In the genomic region with DNA sequence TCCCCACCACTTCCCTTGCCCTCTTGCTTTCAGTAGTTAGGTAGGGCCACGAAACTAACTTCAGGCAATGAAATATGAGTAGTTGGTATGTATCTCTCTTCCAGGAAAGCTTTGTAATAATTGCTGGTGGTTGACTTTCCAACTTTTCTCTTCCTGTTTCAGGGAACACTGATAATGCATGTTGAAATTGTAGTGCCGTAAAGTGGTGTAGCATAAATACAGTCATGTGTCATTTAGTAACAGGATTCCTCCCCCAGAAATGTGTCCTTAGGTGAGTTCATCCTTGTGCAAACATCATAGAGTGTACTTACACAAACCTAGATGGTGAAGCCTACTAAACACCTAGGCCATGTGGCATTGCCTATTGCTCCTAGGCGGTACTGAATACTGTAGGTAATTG, we compare ENCODE assay signal across 18 cellular contexts.
DNase-seq lines count a peak whose midpoint lies in the region; ATAC-seq and TF ChIP-seq lines count a peak whose summit lies in the region.
"Had no signal": no experiment of that assay in that cellular context is flagged by ENCODE, and none has a peak within 500 bp of the region (broad histone marks: within the 10 kb centered on the region; RNA-seq: fewer than 3 reads in every experiment).

No MANE protein-coding gene starts in this region.

- intact Hi-C loops in body of pancreas (cut with DNase I): no loop called here

- no peaks in the 10 kb centered on the region for H3K9me3 ChIP-seq in CD8-positive, alpha-beta memory T cell (ENCODE audit: low read length)
- no peaks in the 10 kb centered on the region for H3K9me3 ChIP-seq in body of pancreas
- H3K9me3 ChIP-seq: SJCRH30 had no signal

- no peak overlapping the region for H3K27ac Mint-ChIP-seq in WTC11
- no peak overlapping the region for H3K27ac Mint-ChIP-seq in CD8-positive, alpha-beta memory T cell
- H3K27ac Mint-ChIP-seq: activated CD4-positive, alpha-beta T cell treated with anti-CD3 and anti-CD28 coated beads, Interleukin-2, amount 10 ng/mL, durations not matched to agents 24 days and 14 days; nephron progenitor cell had no signal

- POLR2A ChIA-PET in WTC11 (lab: Charles Lee): no interaction called here
- POLR2A ChIA-PET in CD8-positive, alpha-beta memory T cell (lab: Charles Lee): no interaction called here

- TF ChIP-seq CTCF in fibroblast of the aortic adventitia (IDR thresholded peaks at IDR 0.05; ENCODE audit: insufficient read depth, low read length) (no peak), WTC11 (IDR thresholded peaks at IDR 0.05) (no peak), body of pancreas (IDR thresholded peaks at IDR 0.05) (no peak)

- no peak for ATAC-seq in HG03175 (IDR thresholded peaks at IDR 0.05; ENCODE audit: unreplicated experiment)
- ATAC-seq in WTC11: no peak
- no peak for ATAC-seq in body of pancreas

- H3K27ac ChIP-seq in CD8-positive, alpha-beta memory T cell (ENCODE audit: low read depth, low read length): no peak overlapping the region
- H3K27ac ChIP-seq in body of pancreas: no peak overlapping the region
- H3K27ac ChIP-seq: cardiac muscle cell, SJCRH30 had no signal

- H3K36me3 ChIP-seq in CD8-positive, alpha-beta memory T cell (ENCODE audit: insufficient read depth, low read length): no peaks in the 10 kb centered on the region
- H3K36me3 ChIP-seq in body of pancreas (replicated peaks in 1 of 2; ENCODE audit: insufficient read depth in 1 of 2, low read depth in 2 of 2): no peaks in the 10 kb centered on the region
- H3K36me3 ChIP-seq: cardiac muscle cell, SJCRH30 had no signal

- no peaks in the 10 kb centered on the region for H3K27me3 Mint-ChIP-seq in WTC11 (ENCODE audit: low read depth)
- H3K27me3 Mint-ChIP-seq in CD8-positive, alpha-beta memory T cell: no peaks in the 10 kb centered on the region
- H3K27me3 Mint-ChIP-seq: activated CD4-positive, alpha-beta T cell treated with anti-CD3 and anti-CD28 coated beads, Interleukin-2, amount 10 ng/mL, durations not matched to agents 24 days and 14 days had no signal

- DNase-seq in AG08395 (ENCODE audit: low spot score): peak; percentile 5
- DNase-seq in ELR (ENCODE audit: low read depth): peak; percentile 10
- peak; percentile 45 for DNase-seq in NCI-H748 (lab: John Stamatoyannopoulos, UW; ENCODE audit: unreplicated experiment)
- peak; percentile 40 for DNase-seq in fibroblast of the aortic adventitia (ENCODE audit: low read depth)
- no peak for DNase-seq in WTC11 (ENCODE audit: low spot score)
- no peak for DNase-seq in CD8-positive, alpha-beta memory T cell
- DNase-seq in body of pancreas: no peak
- DNase-seq: activated CD4-positive, alpha-beta T cell treated with anti-CD3 and anti-CD28 coated beads, Interleukin-2, amount 10 ng/mL, durations not matched to agents 24 days and 14 days; activated naive CD4-positive, alpha-beta T cell treated with anti-CD3 and anti-CD28 coated beads, Interleukin-2, amount 50 U/mL, for 16 hours; activated T-cell treated with anti-CD3 and anti-CD28 coated beads for 4 hours; mammary epithelial cell; NCI-H187; nephron progenitor cell; NK-92 treated with Interleukin-12 subunit alpha and Interleukin-12 subunit beta, amount 100 ng/mL, for 24 hours; T1000 had no signal

- H3K4me1 ChIP-seq in CD8-positive, alpha-beta memory T cell (ENCODE audit: insufficient read depth, low read length): no peaks in the 10 kb centered on the region
- peaks cover 10% of the 10 kb centered on the region for H3K4me1 ChIP-seq in body of pancreas

- CTCF ChIA-PET in WTC11 (lab: Charles Lee): no interaction called here
- CTCF ChIA-PET in CD8-positive, alpha-beta memory T cell (lab: Charles Lee): no interaction called here

- TF ChIP-seq POLR2A in body of pancreas (IDR thresholded peaks at IDR 0.05): no peak

- no peaks in the 10 kb centered on the region for H3K9me3 Mint-ChIP-seq in WTC11
- peaks cover 0 to 13% (median 3%) of the 10 kb centered on the region in 5 donors for H3K9me3 Mint-ChIP-seq in CD8-positive, alpha-beta memory T cell
- H3K9me3 Mint-ChIP-seq: activated CD4-positive, alpha-beta T cell treated with anti-CD3 and anti-CD28 coated beads, Interleukin-2, amount 10 ng/mL, durations not matched to agents 24 days and 14 days; nephron progenitor cell had no signal

- no peaks in the 10 kb centered on the region for H3K36me3 Mint-ChIP-seq in WTC11
- H3K36me3 Mint-ChIP-seq in CD8-positive, alpha-beta memory T cell: no peaks in the 10 kb centered on the region

- H3K4me3 Mint-ChIP-seq in WTC11: no peak overlapping the region
- no peak overlapping the region for H3K4me3 Mint-ChIP-seq in CD8-positive, alpha-beta memory T cell
- H3K4me3 Mint-ChIP-seq: activated CD4-positive, alpha-beta T cell treated with anti-CD3 and anti-CD28 coated beads, Interleukin-2, amount 10 ng/mL, durations not matched to agents 24 days and 14 days; nephron progenitor cell had no signal

- H3K4me3 ChIP-seq in fibroblast of the aortic adventitia (ENCODE audit: low read depth, low read length) (no peak overlapping the region), body of pancreas (no peak overlapping the region)
- H3K4me3 ChIP-seq in CD8-positive, alpha-beta memory T cell (ENCODE audit: low read length): no peak overlapping the region
- H3K4me3 ChIP-seq: cardiac muscle cell, SJCRH30 had no signal

- WGBS in body of pancreas, 2 donors: 74 to 78% methylated on average over 3 of the region's 3 CpGs

- no peaks in the 10 kb centered on the region for H3K4me1 Mint-ChIP-seq in WTC11
- no peaks in the 10 kb centered on the region for H3K4me1 Mint-ChIP-seq in CD8-positive, alpha-beta memory T cell
- H3K4me1 Mint-ChIP-seq: activated CD4-positive, alpha-beta T cell treated with anti-CD3 and anti-CD28 coated beads, Interleukin-2, amount 10 ng/mL, durations not matched to agents 24 days and 14 days; nephron progenitor cell had no signal

- H3K27me3 ChIP-seq in CD8-positive, alpha-beta memory T cell (ENCODE audit: insufficient read depth, low read length, poor library complexity, severe bottlenecking): no peaks in the 10 kb centered on the region
- H3K27me3 ChIP-seq in body of pancreas: no peaks in the 10 kb centered on the region
- H3K27me3 ChIP-seq: cardiac muscle cell had no signal

TF ChIP-seq in WTC11, 78 proteins besides CTCF, POLR2A, EP300 and RAD21:
- TF ChIP-seq TEAD4 (CRISPR knock-in tag; IDR thresholded peaks at IDR 0.05) (no peak), ZNF121 (CRISPR knock-in tag; IDR thresholded peaks at IDR 0.05) (no peak), NFYB (CRISPR knock-in tag; conservative IDR thresholded peaks at IDR 0.05; ENCODE audit: low read depth) (no peak), FOXJ3 (CRISPR knock-in tag; IDR thresholded peaks at IDR 0.05; ENCODE audit: borderline replicate concordance) (no peak), MYBL2 (CRISPR knock-in tag; IDR thresholded peaks at IDR 0.05) (no peak), CREM (CRISPR knock-in tag; IDR thresholded peaks at IDR 0.05) (no peak), ZNF671 (CRISPR knock-in tag; IDR thresholded peaks at IDR 0.05) (no peak), ZNF416 (CRISPR knock-in tag; IDR thresholded peaks at IDR 0.05) (no peak)
- TF ChIP-seq, protein P1, sequence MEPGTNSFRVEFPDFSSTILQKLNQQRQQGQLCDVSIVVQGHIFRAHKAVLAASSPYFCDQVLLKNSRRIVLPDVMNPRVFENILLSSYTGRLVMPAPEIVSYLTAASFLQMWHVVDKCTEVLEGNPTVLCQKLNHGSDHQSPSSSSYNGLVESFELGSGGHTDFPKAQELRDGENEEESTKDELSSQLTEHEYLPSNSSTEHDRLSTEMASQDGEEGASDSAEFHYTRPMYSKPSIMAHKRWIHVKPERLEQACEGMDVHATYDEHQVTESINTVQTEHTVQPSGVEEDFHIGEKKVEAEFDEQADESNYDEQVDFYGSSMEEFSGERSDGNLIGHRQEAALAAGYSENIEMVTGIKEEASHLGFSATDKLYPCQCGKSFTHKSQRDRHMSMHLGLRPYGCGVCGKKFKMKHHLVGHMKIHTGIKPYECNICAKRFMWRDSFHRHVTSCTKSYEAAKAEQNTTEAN (CRISPR knock-in tag; IDR thresholded peaks at IDR 0.05): no peak
- TF ChIP-seq, protein P2, sequence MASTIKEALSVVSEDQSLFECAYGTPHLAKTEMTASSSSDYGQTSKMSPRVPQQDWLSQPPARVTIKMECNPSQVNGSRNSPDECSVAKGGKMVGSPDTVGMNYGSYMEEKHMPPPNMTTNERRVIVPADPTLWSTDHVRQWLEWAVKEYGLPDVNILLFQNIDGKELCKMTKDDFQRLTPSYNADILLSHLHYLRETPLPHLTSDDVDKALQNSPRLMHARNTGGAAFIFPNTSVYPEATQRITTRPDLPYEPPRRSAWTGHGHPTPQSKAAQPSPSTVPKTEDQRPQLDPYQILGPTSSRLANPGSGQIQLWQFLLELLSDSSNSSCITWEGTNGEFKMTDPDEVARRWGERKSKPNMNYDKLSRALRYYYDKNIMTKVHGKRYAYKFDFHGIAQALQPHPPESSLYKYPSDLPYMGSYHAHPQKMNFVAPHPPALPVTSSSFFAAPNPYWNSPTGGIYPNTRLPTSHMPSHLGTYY (CRISPR knock-in tag; IDR thresholded peaks at IDR 0.05): no peak
- TF ChIP-seq, protein P3, sequence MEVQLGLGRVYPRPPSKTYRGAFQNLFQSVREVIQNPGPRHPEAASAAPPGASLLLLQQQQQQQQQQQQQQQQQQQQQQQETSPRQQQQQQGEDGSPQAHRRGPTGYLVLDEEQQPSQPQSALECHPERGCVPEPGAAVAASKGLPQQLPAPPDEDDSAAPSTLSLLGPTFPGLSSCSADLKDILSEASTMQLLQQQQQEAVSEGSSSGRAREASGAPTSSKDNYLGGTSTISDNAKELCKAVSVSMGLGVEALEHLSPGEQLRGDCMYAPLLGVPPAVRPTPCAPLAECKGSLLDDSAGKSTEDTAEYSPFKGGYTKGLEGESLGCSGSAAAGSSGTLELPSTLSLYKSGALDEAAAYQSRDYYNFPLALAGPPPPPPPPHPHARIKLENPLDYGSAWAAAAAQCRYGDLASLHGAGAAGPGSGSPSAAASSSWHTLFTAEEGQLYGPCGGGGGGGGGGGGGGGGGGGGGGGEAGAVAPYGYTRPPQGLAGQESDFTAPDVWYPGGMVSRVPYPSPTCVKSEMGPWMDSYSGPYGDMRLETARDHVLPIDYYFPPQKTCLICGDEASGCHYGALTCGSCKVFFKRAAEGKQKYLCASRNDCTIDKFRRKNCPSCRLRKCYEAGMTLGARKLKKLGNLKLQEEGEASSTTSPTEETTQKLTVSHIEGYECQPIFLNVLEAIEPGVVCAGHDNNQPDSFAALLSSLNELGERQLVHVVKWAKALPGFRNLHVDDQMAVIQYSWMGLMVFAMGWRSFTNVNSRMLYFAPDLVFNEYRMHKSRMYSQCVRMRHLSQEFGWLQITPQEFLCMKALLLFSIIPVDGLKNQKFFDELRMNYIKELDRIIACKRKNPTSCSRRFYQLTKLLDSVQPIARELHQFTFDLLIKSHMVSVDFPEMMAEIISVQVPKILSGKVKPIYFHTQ (CRISPR knock-in tag; IDR thresholded peaks at IDR 0.05): no peak
TF ChIP-seq in WTC11: peak in this region for 0.

Comparison
In these comparisons a context has a peak if more than half of its experiments do, and no peak if none do; other contexts are left out.
1. DNase-seq: peak in AG08395 (single experiment), ELR (single experiment), NCI-H748 (single experiment) and fibroblast of the aortic adventitia (single experiment); none in WTC11 (single experiment), CD8-positive, alpha-beta memory T cell (0 of 5) and body of pancreas (0 of 4).